20 cellular contexts compared by ENCODE assay signal in genomic region chr1:215523906-215524305, GRCh38. TPM values are rescaled to one million over a fixed set of nuclear protein-coding genes. Genes with fewer than 3 reads are reported as not detected.
DNase-seq lines count a peak whose midpoint lies in the region; ATAC-seq and TF ChIP-seq lines count a peak whose summit lies in the region.
"Had no signal": no experiment of that assay in that cellular context is flagged by ENCODE, and none has a peak within 500 bp of the region (broad histone marks: within the 10 kb centered on the region; RNA-seq: fewer than 3 reads in every experiment).

No MANE protein-coding gene starts in this region.

- H3K4me1 ChIP-seq in skeletal muscle satellite cell (ENCODE audit: control insufficient read depth, insufficient read depth, low read length) (peaks cover 8% of the 10 kb centered on the region), esophagus muscularis mucosa (no peaks in the 10 kb centered on the region), foreskin keratinocyte (no peaks in the 10 kb centered on the region)
- H3K4me1 ChIP-seq: upper lobe of right lung had no signal

- peak; percentile 45 for ATAC-seq in SK-N-SH treated with all-trans-retinoic acid at 6 μM for 48 hours
- no peak for ATAC-seq in activated T-cell treated with anti-CD3 and anti-CD28 coated beads, Interleukin-2, amount 50 U/mL, for 4 hours
- no peak for ATAC-seq in foreskin keratinocyte
- ATAC-seq: stimulated activated naive CD8-positive, alpha-beta T cell treated with anti-CD3 and anti-CD28 coated beads, Interleukin-15, Interleukin-2, amounts not matched to agents 100 U/mL and 50 U/mL, for 24 hours; T-helper 17 cell; upper lobe of right lung had no signal

- peak; percentile 15 for DNase-seq in M059J (ENCODE audit: low read depth)
- DNase-seq in fibroblast of the aortic adventitia (ENCODE audit: low read depth), result peak; percentile 30
- no peak for DNase-seq in NCI-H1048 (lab: John Stamatoyannopoulos, UW)
- DNase-seq in esophagus muscularis mucosa (ENCODE audit: extremely low spot score), result no peak
- DNase-seq in activated T-cell treated with anti-CD3 and anti-CD28 coated beads, Interleukin-2, amount 50 U/mL, for 4 hours, result no peak
- DNase-seq in foreskin keratinocyte, result no peak
- DNase-seq: activated CD4-positive, CD25-positive, alpha-beta regulatory T cell; activated CD8-positive, alpha-beta memory T cell treated with anti-CD3 and anti-CD28 coated beads for 24 hours; DMS153; head of caudate nucleus; islet precursor cell; SIG-M5; stimulated activated naive CD8-positive, alpha-beta T cell treated with anti-CD3 and anti-CD28 coated beads, Interleukin-15, Interleukin-2, amounts not matched to agents 100 U/mL and 50 U/mL, for 24 hours; T-helper 17 cell; upper lobe of right lung had no signal

- H3K9ac ChIP-seq in skeletal muscle satellite cell (ENCODE audit: low read depth, low read length), result peak overlapping the region; percentile 50

- TF ChIP-seq CTCF in fibroblast of the aortic adventitia (IDR thresholded peaks at IDR 0.05; ENCODE audit: insufficient read depth, low read length), result no peak
- no peak for TF ChIP-seq CTCF in esophagus muscularis mucosa (IDR thresholded peaks at IDR 0.05)
- no peak for TF ChIP-seq CTCF in foreskin keratinocyte (conservative IDR thresholded peaks at IDR 0.05)

- H3K27ac ChIP-seq in esophagus muscularis mucosa (replicated peaks in 1 of 4) (no peak overlapping the region), foreskin keratinocyte (no peak overlapping the region)
- H3K27ac ChIP-seq: BLaER1 treated with 17β-estradiol and CSF1 and Interleukin-3, amounts not matched to agents 10 nM and 100 nM; upper lobe of right lung had no signal

- intact Hi-C loops in esophagus muscularis mucosa (cut with DNase I), result no loop called here

- 19% methylated on average over 2 of the region's 2 CpGs for WGBS in esophagus muscularis mucosa

- H3K27me3 ChIP-seq in skeletal muscle satellite cell (ENCODE audit: control insufficient read depth, insufficient read depth, low read length) (no peaks in the 10 kb centered on the region), esophagus muscularis mucosa (no peaks in the 10 kb centered on the region), foreskin keratinocyte (peaks cover 3% of the 10 kb centered on the region)
- H3K27me3 ChIP-seq: BLaER1 treated with 17β-estradiol and CSF1 and Interleukin-3, amounts not matched to agents 10 nM and 100 nM; upper lobe of right lung had no signal

- H3K4me3 ChIP-seq in fibroblast of the aortic adventitia (ENCODE audit: low read depth, low read length) (no peak overlapping the region), skeletal muscle satellite cell (ENCODE audit: low read length) (peak overlapping the region; percentile 43), esophagus muscularis mucosa (no peak overlapping the region)
- H3K4me3 ChIP-seq: BLaER1 treated with 17β-estradiol and CSF1 and Interleukin-3, amounts not matched to agents 10 nM and 100 nM; upper lobe of right lung had no signal

- H3K9me3 Mint-ChIP-seq in activated T-cell treated with anti-CD3 and anti-CD28 coated beads, Interleukin-2, amount 50 U/mL, for 4 hours, result no peaks in the 10 kb centered on the region
- H3K9me3 Mint-ChIP-seq: nephron had no signal

- H3K36me3 ChIP-seq in skeletal muscle satellite cell (ENCODE audit: insufficient read depth, low read length), result no peaks in the 10 kb centered on the region
- H3K36me3 ChIP-seq in esophagus muscularis mucosa, result no peaks in the 10 kb centered on the region
- H3K36me3 ChIP-seq: BLaER1 treated with 17β-estradiol and CSF1 and Interleukin-3, amounts not matched to agents 10 nM and 100 nM; upper lobe of right lung had no signal

- no peaks in the 10 kb centered on the region for H3K36me3 Mint-ChIP-seq in activated T-cell treated with anti-CD3 and anti-CD28 coated beads, Interleukin-2, amount 50 U/mL, for 4 hours (ENCODE audit: insufficient read depth)

- no peak for TF ChIP-seq EP300 in esophagus muscularis mucosa (IDR thresholded peaks at IDR 0.05)

- no peaks in the 10 kb centered on the region for H3K4me1 Mint-ChIP-seq in activated T-cell treated with anti-CD3 and anti-CD28 coated beads, Interleukin-2, amount 50 U/mL, for 4 hours (ENCODE audit: low read depth)
- H3K4me1 Mint-ChIP-seq: T-helper 17 cell had no signal

- H3K4me2 ChIP-seq in skeletal muscle satellite cell (ENCODE audit: low read length), result peak overlapping the region; percentile 69

- no peak for TF ChIP-seq POLR2A in esophagus muscularis mucosa (IDR thresholded peaks at IDR 0.05; ENCODE audit: low read depth)

- H3K27me3 Mint-ChIP-seq in activated T-cell treated with anti-CD3 and anti-CD28 coated beads, Interleukin-2, amount 50 U/mL, for 4 hours (ENCODE audit: low read depth), result peaks cover 8% of the 10 kb centered on the region
- H3K27me3 Mint-ChIP-seq: progenitor cell of endocrine pancreas had no signal

- H3K4me3 Mint-ChIP-seq in activated T-cell treated with anti-CD3 and anti-CD28 coated beads, Interleukin-2, amount 50 U/mL, for 4 hours, result no peak overlapping the region
- H3K4me3 Mint-ChIP-seq: nephron, T-helper 17 cell had no signal

- no peaks in the 10 kb centered on the region for H3K9me3 ChIP-seq in skeletal muscle satellite cell (replicated peaks; ENCODE audit: low read length)
- H3K9me3 ChIP-seq in esophagus muscularis mucosa, result no peaks in the 10 kb centered on the region
- H3K9me3 ChIP-seq: BLaER1 treated with 17β-estradiol and CSF1 and Interleukin-3, amounts not matched to agents 10 nM and 100 nM; upper lobe of right lung had no signal

TF ChIP-seq in SK-N-SH treated with all-trans-retinoic acid at 6 μM for 48 hours, 23 proteins besides CTCF, POLR2A, EP300 and RAD21:
- no peak for TF ChIP-seq PPARA (CRISPR knock-in tag; IDR thresholded peaks at IDR 0.05; ENCODE audit: borderline replicate concordance)
- peak; percentile 81; the same call in 1 of the 2 replicates for TF ChIP-seq TOX (CRISPR knock-in tag; IDR thresholded peaks at IDR 0.05; ENCODE audit: borderline replicate concordance)
- TF ChIP-seq ZNF565 (CRISPR knock-in tag; conservative IDR thresholded peaks at IDR 0.05; ENCODE audit: low read depth), result no peak
- TF ChIP-seq ARNTL (CRISPR knock-in tag; IDR thresholded peaks at IDR 0.05; ENCODE audit: borderline replicate concordance, low read depth), result no peak

RNA-seq across cellular contexts. Expression of gene KCTD3, which starts 43.2 kb away (rescaled TPM):
- 15.6 and 22.6 TPM in 2 replicates for total RNA-seq in M059J (2014; rRNA removed; shearing (Covaris generic))
- total RNA-seq in fibroblast of the aortic adventitia (ENCODE audit: low replicate concordance), result 45.6 and 68.1 TPM in 2 replicates
- 32.8 and 34.0 TPM in 2 replicates for total RNA-seq in skeletal muscle satellite cell (2012; rRNA removed)
- 10 to 100 TPM; 61.0 to 80.5 (median 65.2) TPM for total RNA-seq in esophagus muscularis mucosa
- total RNA-seq in activated T-cell treated with anti-CD3 and anti-CD28 coated beads, Interleukin-2, amount 50 U/mL, for 4 hours, result 1 to 10 TPM; 1.8 to 2.8 (median 2.0) TPM
- total RNA-seq in foreskin keratinocyte, result 38.5 and 41.8 TPM in 2 replicates
- polyA plus RNA-seq in foreskin keratinocyte, result 13.9 and 17.1 TPM in 2 replicates

Comparison
In these comparisons a context has a peak if more than half of its experiments do, and no peak if none do; other contexts are left out.
1. DNase-seq: peak in M059J (single experiment) and fibroblast of the aortic adventitia (single experiment); none in NCI-H1048 (single experiment), esophagus muscularis mucosa (single experiment), activated T-cell treated with anti-CD3 and anti-CD28 coated beads, Interleukin-2, amount 50 U/mL, for 4 hours (single experiment) and foreskin keratinocyte (0 of 2).